Comparison of ENCODE assay signal across 31 cellular contexts in the genomic region with DNA sequence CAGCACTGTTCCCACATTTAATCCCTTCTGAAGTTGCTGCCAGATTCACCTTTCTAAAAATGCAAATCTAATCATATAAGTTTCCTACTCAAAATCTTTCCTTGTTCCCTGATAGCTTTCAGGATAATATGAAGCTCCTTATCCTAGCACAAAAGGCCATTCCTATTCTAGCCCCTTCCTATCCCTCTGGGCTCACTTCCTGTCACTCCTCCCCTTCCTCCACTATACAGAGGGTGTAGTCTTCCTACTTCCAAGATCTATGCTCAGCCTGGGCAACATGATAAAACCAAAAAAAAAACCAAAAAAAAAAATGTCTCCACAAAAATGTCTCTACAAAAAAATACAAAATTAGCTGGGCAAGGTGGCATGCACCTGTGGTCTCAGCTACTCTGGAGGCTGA.
"Had no signal": no experiment of that assay in that cellular context is flagged by ENCODE, and none has a peak within 500 bp of the region (broad histone marks: within the 10 kb centered on the region; RNA-seq: fewer than 3 reads in every experiment).

No MANE protein-coding gene starts in this region.

- H3K9me3 Mint-ChIP-seq: effector memory CD8-positive, alpha-beta T cell had no signal

- ATAC-seq: activated CD4-positive, CD25-positive, alpha-beta regulatory T cell treated with anti-CD3 and anti-CD28 coated beads, Interleukin-2, amount 50 U/mL, for 24 hours; activated CD8-positive, alpha-beta T cell treated with anti-CD3 and anti-CD28 coated beads for 36 hours; activated naive CD8-positive, alpha-beta T cell treated with anti-CD3 and anti-CD28 coated beads, Interleukin-2, amount 50 U/mL, for 24 hours; body of pancreas; effector memory CD8-positive, alpha-beta T cell; esophagus mucosa had no signal

- H3K27me3 Mint-ChIP-seq: activated B cell treated with CpG ODN at 0.5 μM for 24 hours; activated CD8-positive, alpha-beta T cell treated with anti-CD3 and anti-CD28 coated beads for 36 hours; activated naive CD8-positive, alpha-beta T cell treated with anti-CD3 and anti-CD28 coated beads, Interleukin-2, amount 50 U/mL, for 24 hours; effector memory CD8-positive, alpha-beta T cell had no signal

- H3K27ac ChIP-seq: adrenal gland, body of pancreas, VCaP had no signal

- H3K27ac Mint-ChIP-seq: activated B cell treated with CpG ODN at 0.5 μM for 24 hours; activated CD8-positive, alpha-beta T cell treated with anti-CD3 and anti-CD28 coated beads for 36 hours; activated naive CD8-positive, alpha-beta T cell treated with anti-CD3 and anti-CD28 coated beads, Interleukin-2, amount 50 U/mL, for 24 hours; activated T-helper 1 cell treated with anti-CD3 and anti-CD28 coated beads, Interleukin-12 subunit alpha, Interleukin-12 subunit beta, Interleukin-2, Interleukin-4 antibody, amounts not matched to agents 30 ng/mL and 10 ng/mL and 1 ng/mL, durations not matched to agents 14 hours and 24 hours and 36 hours had no signal

- H3K4me1 Mint-ChIP-seq: activated B cell treated with CpG ODN at 0.5 μM for 24 hours had no signal

- H3K9me3 ChIP-seq: adrenal gland, body of pancreas had no signal

- DNase-seq: activated B cell treated with CpG ODN at 0.5 μM for 24 hours; activated CD4-positive, alpha-beta T cell treated with anti-CD3 and anti-CD28 coated beads for 48 hours; activated CD4-positive, alpha-beta T cell treated with anti-CD3 and anti-CD28 coated beads, Interleukin-2, amount 50 U/mL, for 1 hour; activated CD4-positive, alpha-beta T cell treated with anti-CD3 and anti-CD28 coated beads, Interleukin-2, amount 50 U/mL, for 48 hours; activated CD8-positive, alpha-beta memory T cell treated with anti-CD3 and anti-CD28 coated beads for 24 hours; activated CD8-positive, alpha-beta memory T cell treated with anti-CD3 and anti-CD28 coated beads, Interleukin-2, amount 50 U/mL, for 4 hours; activated CD8-positive, alpha-beta T cell treated with anti-CD3 and anti-CD28 coated beads for 36 hours; activated gamma-delta T cell treated with Interleukin-2 at 50 U/mL for 16 hours; activated naive CD4-positive, alpha-beta T cell treated with anti-CD3 and anti-CD28 coated beads, Interleukin-2, amount 50 U/mL, for 16 hours; activated naive CD4-positive, alpha-beta T cell treated with Interleukin-2 at 50 U/mL for 16 hours; activated naive CD8-positive, alpha-beta T cell treated with anti-CD3 and anti-CD28 coated beads, Interleukin-2, amount 50 U/mL, for 24 hours; activated T-cell treated with anti-CD3 and anti-CD28 coated beads, Interleukin-2, amount 50 U/mL, for 1 hour; activated T-cell treated with anti-CD3 and anti-CD28 coated beads, Interleukin-2, amount 50 U/mL, for 48 hours; adrenal gland; amygdala; aorta; body of pancreas; caudate nucleus; cortex of kidney; dermis blood vessel endothelial cell; effector CD4-positive, alpha-beta T cell; effector memory CD8-positive, alpha-beta T cell; foreskin fibroblast; head of caudate nucleus; hippocampal formation; T-helper 1 cell; T-helper 2 cell had no signal

- H3K4me3 ChIP-seq: adrenal gland, body of pancreas had no signal

- H3K4me3 Mint-ChIP-seq: activated B cell treated with CpG ODN at 0.5 μM for 24 hours; activated CD8-positive, alpha-beta T cell treated with anti-CD3 and anti-CD28 coated beads for 36 hours; activated naive CD8-positive, alpha-beta T cell treated with anti-CD3 and anti-CD28 coated beads, Interleukin-2, amount 50 U/mL, for 24 hours; activated T-helper 1 cell treated with anti-CD3 and anti-CD28 coated beads, Interleukin-12 subunit alpha, Interleukin-12 subunit beta, Interleukin-2, Interleukin-4 antibody, amounts not matched to agents 30 ng/mL and 10 ng/mL and 1 ng/mL, durations not matched to agents 14 hours and 24 hours and 36 hours; effector memory CD8-positive, alpha-beta T cell had no signal

- H3K36me3 ChIP-seq: adrenal gland had no signal

- H3K27me3 ChIP-seq: adrenal gland, body of pancreas had no signal
